ENCODE assay signal across 16 cellular contexts in the genomic region with DNA sequence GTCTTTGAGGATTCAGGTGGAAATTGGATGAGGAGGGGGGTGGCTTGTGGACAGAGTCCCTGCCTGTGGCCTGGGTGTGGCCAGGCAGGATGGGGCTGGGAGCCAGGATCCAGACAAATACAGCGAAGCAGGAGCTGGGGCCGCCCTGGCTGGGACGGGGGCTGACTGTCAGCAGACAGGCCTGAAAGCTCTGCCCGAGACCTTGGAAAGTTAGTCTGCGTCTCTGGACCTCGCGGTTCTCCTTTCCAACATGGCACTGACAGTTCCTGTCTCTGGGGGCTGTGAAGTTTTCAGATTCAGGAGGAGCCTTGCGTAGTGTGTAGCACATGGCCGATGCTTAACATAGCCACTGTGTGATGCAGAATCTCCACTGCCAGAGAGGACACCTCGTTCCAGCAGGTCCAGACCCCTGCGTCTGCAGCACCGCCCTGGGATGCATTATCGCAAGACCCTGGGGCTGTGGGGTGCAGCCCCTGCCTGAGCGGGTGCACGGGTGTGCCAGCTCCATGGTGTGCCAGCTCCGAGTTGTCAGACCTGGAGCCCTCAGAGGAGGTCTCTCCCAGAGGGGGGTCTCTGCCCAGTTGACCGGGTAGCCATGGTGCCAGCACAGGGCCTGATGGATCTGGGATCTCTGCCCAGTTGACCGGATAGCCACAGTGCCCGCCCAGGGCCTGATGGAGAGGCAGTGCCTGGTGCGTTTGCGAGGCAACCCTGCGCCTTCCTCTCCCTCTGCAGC.
DNase-seq lines count a peak whose midpoint lies in the region; ATAC-seq and TF ChIP-seq lines count a peak whose summit lies in the region.
"Had no signal": no experiment of that assay in that cellular context is flagged by ENCODE, and none has a peak within 500 bp of the region (broad histone marks: within the 10 kb centered on the region; RNA-seq: fewer than 3 reads in every experiment).

No MANE protein-coding gene starts in this region.

- peaks cover 40% of the 10 kb centered on the region for H3K9me1 ChIP-seq in IMR-90 (ENCODE audit: insufficient read depth, low read length)

- H3K23ac ChIP-seq in IMR-90 (ENCODE audit: low read depth, low read length): no peak overlapping the region

- TF ChIP-seq CTCF in IMR-90 (conservative IDR thresholded peaks at IDR 0.05; ENCODE audit: low read depth, low read length) (no peak), heart left ventricle (IDR thresholded peaks at IDR 0.05) (no peak), colonic mucosa (IDR thresholded peaks at IDR 0.05) (no peak)

- dilution Hi-C loops in IMR-90 (cut with HindIII; ENCODE audit: low sequenced_read_pairs, unreplicated experiment): no loop called here

- no peak overlapping the region for H2BK5ac ChIP-seq in IMR-90 (ENCODE audit: low read depth, low read length, poor library complexity, severe bottlenecking)

- H3K36me3 ChIP-seq in IMR-90 (ENCODE audit: control insufficient read depth, insufficient read depth, low read length): peaks cover 75% of the 10 kb centered on the region
- peaks cover 0 to 21% (median 0%) of the 10 kb centered on the region in 9 donors for H3K36me3 ChIP-seq in heart left ventricle
- peaks cover 26% of the 10 kb centered on the region for H3K36me3 ChIP-seq in muscle layer of colon (ENCODE audit: insufficient read depth, low read length)
- H3K36me3 ChIP-seq in stomach smooth muscle (ENCODE audit: control insufficient read depth in 2 of 2, insufficient read depth in 2 of 2, low read length in 2 of 2): peaks cover 5 to 18% of the 10 kb centered on the region in 2 donors
- H3K36me3 ChIP-seq in colonic mucosa: no peaks in the 10 kb centered on the region

- TF ChIP-seq POLR2A in IMR-90 (IDR thresholded peaks at IDR 0.05; ENCODE audit: low read depth, low read length): no peak
- TF ChIP-seq POLR2A in heart left ventricle (IDR thresholded peaks at IDR 0.05): no peak

- H4K8ac ChIP-seq in IMR-90 (ENCODE audit: low read depth in 2 of 2, low read length in 2 of 2): no peak overlapping the region

- CTCF ChIA-PET in IMR-90 (lab: Yijun Ruan, JAX): no interaction called here

- DNase-seq in IMR-90: no peak
- peak in 1 of 5 donors; percentile 33 for DNase-seq in heart left ventricle
- DNase-seq in NCI-H2107 (lab: John Stamatoyannopoulos, UW): no peak
- DNase-seq in retina: no peak
- DNase-seq in dermis blood vessel endothelial cell: no peak
- DNase-seq in colonic mucosa: no peak
- DNase-seq: DMS79 treated with DMSO at 0.1 percent for 48 hours, KG1, NCI-H1436, NCI-H2029 treated with DMSO at 0.1 percent for 48 hours, NCI-H524 had no signal

- 94% methylated on average over 12 of the region's 22 CpGs; no CpG with 5 or more reads in 1 of the 2 experiments for WGBS in IMR-90 (ENCODE audit: extremely low coverage in 2 of 2, insufficient read length in 1 of 2), 2 experiments
- 83 to 92% (median 86%) methylated on average over 6 to 22 of the region's 22 CpGs for WGBS in heart left ventricle, 4 donors

- no peak overlapping the region for H2BK20ac ChIP-seq in IMR-90 (ENCODE audit: low read depth, low read length)

- H3K4me3 ChIP-seq in IMR-90 (ENCODE audit: insufficient read depth, low read depth, low read length) (no peak overlapping the region), heart left ventricle (no peak overlapping the region), muscle layer of colon (ENCODE audit: low read depth in 1 of 2, low read length in 2 of 2) (no peak overlapping the region), stomach smooth muscle (ENCODE audit: low read length in 2 of 2) (peak overlapping the region in 1 of 2 donors; percentile 8), colonic mucosa (no peak overlapping the region)
- H3K4me3 ChIP-seq: A549, GM23338 had no signal

- no peak overlapping the region for H4K91ac ChIP-seq in IMR-90 (ENCODE audit: insufficient read depth, low read depth, low read length)

- no peaks in the 10 kb centered on the region for H3K27me3 ChIP-seq in IMR-90 (ENCODE audit: control insufficient read depth, insufficient read depth, low read length)
- H3K27me3 ChIP-seq in heart left ventricle: no peaks in the 10 kb centered on the region
- H3K27me3 ChIP-seq in muscle layer of colon (ENCODE audit: control insufficient read depth in 1 of 2, insufficient read depth in 2 of 2, low read length in 2 of 2): no peaks in the 10 kb centered on the region
- H3K27me3 ChIP-seq in stomach smooth muscle (ENCODE audit: control insufficient read depth in 1 of 2, insufficient read depth in 2 of 2, low read length in 2 of 2): no peaks in the 10 kb centered on the region
- H3K27me3 ChIP-seq in colonic mucosa: no peaks in the 10 kb centered on the region

- H3K9me3 ChIP-seq in IMR-90 (ENCODE audit: control insufficient read depth, insufficient read depth, low read length) (no peaks in the 10 kb centered on the region), heart left ventricle (no peaks in the 10 kb centered on the region), muscle layer of colon (ENCODE audit: low read length) (no peaks in the 10 kb centered on the region), stomach smooth muscle (ENCODE audit: control insufficient read depth in 2 of 2, low read length in 2 of 2) (no peaks in the 10 kb centered on the region), colonic mucosa (no peaks in the 10 kb centered on the region)
- H3K9me3 ChIP-seq: A549 had no signal

- no peak overlapping the region for H2BK120ac ChIP-seq in IMR-90 (ENCODE audit: low read depth, low read length)

- no peak for TF ChIP-seq RAD21 in IMR-90 (IDR thresholded peaks at IDR 0.05; ENCODE audit: low read length)

- H2AFZ ChIP-seq in IMR-90 (replicated peaks; ENCODE audit: low read length, poor library complexity): peak overlapping the region; percentile 23
- H2AFZ ChIP-seq: GM23338 had no signal

- H3K79me1 ChIP-seq in IMR-90 (ENCODE audit: low read depth in 1 of 2, low read length in 2 of 2): peaks cover 15 to 89% of the 10 kb centered on the region in 2 experiments

- BruUV-seq in IMR-90 (replicated peaks; lab: Mats Ljungman, UMichigan): no TSS peak

- no peak for ATAC-seq in IMR-90 (ENCODE audit: low read depth)
- peak in 2 of 4 donors; percentile 1 to 5 for ATAC-seq in heart left ventricle
- ATAC-seq: A549, GM23338, HCT116 had no signal

- no peak overlapping the region for H3K4me2 ChIP-seq in IMR-90 (ENCODE audit: low read depth, low read length)
- H3K4me2 ChIP-seq: A549, GM23338 had no signal

- peak overlapping the region; percentile 13 for H2AK9ac ChIP-seq in IMR-90 (replicated peaks; ENCODE audit: low read depth, low read length, poor library complexity)

- no peak overlapping the region for H3K18ac ChIP-seq in IMR-90 (ENCODE audit: low read depth, low read length)

- no peak overlapping the region for H4K5ac ChIP-seq in IMR-90 (ENCODE audit: low read depth, low read length)

- H2BK15ac ChIP-seq in IMR-90 (ENCODE audit: low read depth, low read length): no peak overlapping the region

- POLR2A ChIA-PET in IMR-90 (lab: Charles Lee; ENCODE audit: unreplicated experiment): no interaction called here

- peaks cover 92% of the 10 kb centered on the region for H4K20me1 ChIP-seq in IMR-90 (ENCODE audit: insufficient read depth, low read length)

- peaks cover 29% of the 10 kb centered on the region for H3K4me1 ChIP-seq in IMR-90 (ENCODE audit: control insufficient read depth, insufficient read depth, low read length)
- H3K4me1 ChIP-seq in heart left ventricle: peaks cover 0 to 58% (median 15%) of the 10 kb centered on the region in 12 donors
- H3K4me1 ChIP-seq in muscle layer of colon (ENCODE audit: insufficient read depth, low read length): peaks cover 60% of the 10 kb centered on the region
- H3K4me1 ChIP-seq in stomach smooth muscle (ENCODE audit: control insufficient read depth, insufficient read depth, low read length): peaks cover 64% of the 10 kb centered on the region
- no peaks in the 10 kb centered on the region for H3K4me1 ChIP-seq in colonic mucosa

- intact Hi-C loops in IMR-90 (cut with micrococcal nuclease): loop anchor here (10.0 kb wide), 1 partner anchor 86 kb away; the partner anchor contains the start of gene COL5A1
- intact Hi-C loops in heart left ventricle (cut with DNase I): loop anchor here in 2 of 10 donors (10.0 kb wide), 1 partner anchor 556 kb away; no protein-coding TSS in a partner anchor
- intact Hi-C loops in colonic mucosa (cut with DNase I): no loop called here

- H3K56ac ChIP-seq in IMR-90 (ENCODE audit: extremely low read depth, insufficient read depth, low read length): no peak overlapping the region

- in situ Hi-C loops in IMR-90 (cut with MboI; ENCODE audit: low sequenced_read_pairs): no loop called here

- no peak overlapping the region for H3K4ac ChIP-seq in IMR-90 (ENCODE audit: low read depth, low read length)

- no peak overlapping the region for H3K14ac ChIP-seq in IMR-90 (replicated peaks; ENCODE audit: low read depth, low read length)

- H2AK5ac ChIP-seq in IMR-90 (ENCODE audit: low read depth, low read length): 0 out of 2 replicates have a peak overlapping the region, but pooled peaks have one; percentile 10

- no peak overlapping the region for H3K27ac ChIP-seq in IMR-90 (ENCODE audit: insufficient read depth, low read length)
- peak overlapping the region in 9 of 12 donors; percentile 39 to 87 (median 51) for H3K27ac ChIP-seq in heart left ventricle
- peak overlapping the region; percentile 6 for H3K27ac ChIP-seq in muscle layer of colon (ENCODE audit: low read depth, low read length)
- peak overlapping the region; percentile 93 for H3K27ac ChIP-seq in stomach smooth muscle (ENCODE audit: low read length)
- H3K27ac ChIP-seq in colonic mucosa: no peak overlapping the region
- H3K27ac ChIP-seq: A549 had no signal

- H3K9ac ChIP-seq in IMR-90 (ENCODE audit: low read depth, low read length) (no peak overlapping the region), muscle layer of colon (ENCODE audit: low read length) (no peak overlapping the region), stomach smooth muscle (ENCODE audit: low read length in 2 of 2) (peak overlapping the region in 1 of 2 donors; percentile 47), colonic mucosa (ENCODE audit: low read depth in 2 of 2, low read length in 2 of 2) (no peak overlapping the region)

TF ChIP-seq in IMR-90, 13 proteins besides CTCF, POLR2A, EP300 and RAD21 (continues in another document):
- TF ChIP-seq BHLHE40 (IDR thresholded peaks at IDR 0.05; ENCODE audit: low read depth, low read length) (no peak), FOS (IDR thresholded peaks at IDR 0.05; ENCODE audit: low read depth, low read length) (no peak), RFX5 (IDR thresholded peaks at IDR 0.05; ENCODE audit: low read depth, low read length) (no peak), MXI1 (IDR thresholded peaks at IDR 0.05; ENCODE audit: borderline replicate concordance, low read depth, low read length) (no peak), CEBPB (IDR thresholded peaks at IDR 0.05; ENCODE audit: low read depth, low read length) (no peak), RCOR1 (IDR thresholded peaks at IDR 0.05; ENCODE audit: insufficient replicate concordance, low read length) (no peak), CHD1 (IDR thresholded peaks at IDR 0.05; ENCODE audit: low read depth, low read length) (no peak)

Comparison
In these comparisons a context has a peak if more than half of its experiments do, and no peak if none do; other contexts are left out.
1. H3K27ac ChIP-seq: peak in heart left ventricle (9 of 12), muscle layer of colon (single experiment) and stomach smooth muscle (single experiment); none in IMR-90 (single experiment) and colonic mucosa (single experiment).